Comparison of ENCODE assay signal across 8 cellular contexts in the genomic region with DNA sequence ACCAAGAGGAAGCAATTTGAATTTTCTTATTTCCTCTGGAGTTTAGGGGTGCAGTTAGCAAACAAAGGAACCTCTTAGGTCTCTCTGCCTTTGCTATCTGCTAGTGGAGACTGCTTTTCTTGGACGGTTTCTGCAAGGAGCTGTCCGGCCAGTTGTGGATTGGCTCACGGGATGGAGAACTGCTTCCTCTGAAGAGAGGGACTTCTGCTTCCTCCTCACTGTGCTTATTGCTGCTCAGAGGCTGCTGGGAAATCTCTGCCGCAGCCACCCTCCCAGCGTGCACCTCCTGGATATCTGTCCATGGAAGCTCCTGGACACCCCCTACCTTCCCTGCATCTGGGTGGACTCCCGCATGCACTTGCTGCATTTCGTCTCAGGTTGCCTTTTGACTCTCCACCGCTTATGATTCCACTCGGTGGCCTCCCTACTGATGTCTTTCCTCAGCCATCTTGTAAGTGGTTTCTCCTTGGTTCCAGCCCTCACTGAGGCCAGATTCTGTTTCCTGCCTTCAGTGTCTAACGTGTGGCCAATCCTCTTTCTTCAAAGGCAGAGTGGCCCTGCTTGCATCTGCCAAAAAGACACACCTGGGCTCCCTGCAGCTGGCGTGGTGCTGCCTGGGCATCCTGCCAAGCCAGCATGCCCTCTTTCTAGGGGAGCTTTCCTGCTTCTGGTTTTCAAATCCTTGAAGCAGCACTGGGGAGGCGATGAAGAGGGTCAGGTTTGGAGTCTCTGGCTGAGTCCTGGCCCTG.
DNase-seq lines count a peak whose midpoint lies in the region; ATAC-seq and TF ChIP-seq lines count a peak whose summit lies in the region.

No MANE protein-coding gene starts in this region.

- H3K4me3 ChIP-seq in BLaER1 treated with 17β-estradiol and CSF1 and Interleukin-3, amounts not matched to agents 10 nM and 100 nM, result peak overlapping the region in 1 of 10 experiments; percentile 2; a peak in 1 of 20 replicates
- no peak overlapping the region for H3K4me3 ChIP-seq in smooth muscle cell

- peaks cover 34 to 82% (median 43%) of the 10 kb centered on the region in 10 experiments for H3K4me1 ChIP-seq in BLaER1 treated with 17β-estradiol and CSF1 and Interleukin-3, amounts not matched to agents 10 nM and 100 nM
- H3K4me1 ChIP-seq in smooth muscle cell (ENCODE audit: low read depth), result no peaks in the 10 kb centered on the region

- peak overlapping the region in 6 of 11 experiments; percentile 26 to 56 (median 32); a peak in 9 of 22 replicates for H3K9ac ChIP-seq in BLaER1 treated with 17β-estradiol and CSF1 and Interleukin-3, amounts not matched to agents 10 nM and 100 nM
- no peak overlapping the region for H3K9ac ChIP-seq in smooth muscle cell (ENCODE audit: low read depth)

- DNase-seq in NCI-H510A (lab: John Stamatoyannopoulos, UW), result peak; percentile 86
- peak; percentile 49 for DNase-seq in globus pallidus (ENCODE audit: low spot score)
- no peak for DNase-seq in smooth muscle cell (lab: John Stamatoyannopoulos, UW; ENCODE audit: unreplicated experiment)
- DNase-seq in GF-D8 (lab: John Stamatoyannopoulos, UW), result no peak
- no peak for DNase-seq in H4 (ENCODE audit: low spot score)

- peak; percentile 33 for ATAC-seq in GM19395 (IDR thresholded peaks at IDR 0.05; ENCODE audit: unreplicated experiment)
- no peak for ATAC-seq in HG02973 (IDR thresholded peaks at IDR 0.05; ENCODE audit: unreplicated experiment)

- peak overlapping the region; percentile 57 to 93 (median 69) for H3K4me2 ChIP-seq in BLaER1 treated with 17β-estradiol and CSF1 and Interleukin-3, amounts not matched to agents 10 nM and 100 nM
- no peak overlapping the region for H3K4me2 ChIP-seq in smooth muscle cell

- peaks cover 0 to 79% (median 37%) of the 10 kb centered on the region in 11 experiments; a peak in 15 of 22 replicates for H4K20me1 ChIP-seq in BLaER1 treated with 17β-estradiol and CSF1 and Interleukin-3, amounts not matched to agents 10 nM and 100 nM
- peaks cover 15% of the 10 kb centered on the region for H4K20me1 ChIP-seq in smooth muscle cell (ENCODE audit: low read depth)

- peaks cover 16 to 76% (median 57%) of the 10 kb centered on the region in 11 experiments; a peak in 21 of 22 replicates for H3K36me3 ChIP-seq in BLaER1 treated with 17β-estradiol and CSF1 and Interleukin-3, amounts not matched to agents 10 nM and 100 nM
- no peaks in the 10 kb centered on the region for H3K36me3 ChIP-seq in smooth muscle cell (ENCODE audit: low read depth)

- WGBS in smooth muscle cell (ENCODE audit: low lambda C conversion rate), result 88% methylated on average over 12 of the region's 12 CpGs

- no peak overlapping the region for H2AFZ ChIP-seq in smooth muscle cell (ENCODE audit: low read depth)

- peak overlapping the region; percentile 1 to 75 (median 56); a peak in 20 of 22 replicates for H3K27ac ChIP-seq in BLaER1 treated with 17β-estradiol and CSF1 and Interleukin-3, amounts not matched to agents 10 nM and 100 nM
- no peak overlapping the region for H3K27ac ChIP-seq in smooth muscle cell (ENCODE audit: low read depth)

- H3K9me3 ChIP-seq in BLaER1 treated with 17β-estradiol and CSF1 and Interleukin-3, amounts not matched to agents 10 nM and 100 nM (replicated peaks in 1 of 11), result peaks cover 15 to 39% (median 36%) of the 10 kb centered on the region in 11 experiments
- H3K9me3 ChIP-seq in smooth muscle cell (replicated peaks; ENCODE audit: low read depth), result no peaks in the 10 kb centered on the region

- TF ChIP-seq CTCF in smooth muscle cell (IDR thresholded peaks at IDR 0.05; ENCODE audit: borderline replicate concordance, insufficient read depth, poor library complexity, severe bottlenecking), result no peak

- H3F3A ChIP-seq in smooth muscle cell (ENCODE audit: low read depth), result no peaks in the 10 kb centered on the region

- H3K27me3 ChIP-seq in BLaER1 treated with 17β-estradiol and CSF1 and Interleukin-3, amounts not matched to agents 10 nM and 100 nM, result no peaks in the 10 kb centered on the region
- H3K27me3 ChIP-seq in smooth muscle cell (ENCODE audit: low read depth), result no peaks in the 10 kb centered on the region

- no peaks in the 10 kb centered on the region for H3K79me2 ChIP-seq in smooth muscle cell (ENCODE audit: low read depth)

Comparison
In these comparisons a context has a peak if more than half of its experiments do, and no peak if none do; other contexts are left out.
1. DNase-seq: peak in NCI-H510A (single experiment) and globus pallidus (single experiment); none in smooth muscle cell (single experiment), GF-D8 (single experiment) and H4 (single experiment).